ENCODE assay signal across 16 cellular contexts in genomic region chr2:225512873-225513580, GRCh38.
A peak's percentile ranks its signal among the peaks of the same experiment; 100 is the strongest.
DNase-seq lines count a peak whose midpoint lies in the region; ATAC-seq and TF ChIP-seq lines count a peak whose summit lies in the region.
"Had no signal": no experiment of that assay in that cellular context is flagged by ENCODE, and none has a peak within 500 bp of the region (broad histone marks: within the 10 kb centered on the region; RNA-seq: fewer than 3 reads in every experiment).

No MANE protein-coding gene starts in this region.

- H3K79me2 ChIP-seq in hepatocyte, result no peaks in the 10 kb centered on the region

- peaks cover 14% of the 10 kb centered on the region for H3K4me1 Mint-ChIP-seq in HFFc6 (ENCODE audit: low read depth)
- H3K4me1 Mint-ChIP-seq: activated B cell treated with CpG ODN at 0.5 μM for 24 hours had no signal

- no peaks in the 10 kb centered on the region for H3K4me1 ChIP-seq in hepatocyte (ENCODE audit: insufficient read depth)
- H3K4me1 ChIP-seq: uterus had no signal

- H3K4me2 ChIP-seq in hepatocyte, result peak overlapping the region; percentile 13

- DNase-seq in AG08396 (ENCODE audit: low spot score) (peak; percentile 20), HFFc6 (peak; percentile 40), amniotic epithelial cell (ENCODE audit: low read depth) (peak; percentile 87), hepatocyte (ENCODE audit: low spot score) (peak; percentile 21), DMS153 treated with DMSO at 0.1 percent for 48 hours (lab: John Stamatoyannopoulos, UW; ENCODE audit: unreplicated experiment) (no peak)
- DNase-seq: activated B cell treated with CpG ODN at 0.5 μM for 24 hours, NCI-H2081 treated with DMSO at 0.1 percent for 48 hours, RPMI8226, small intestine, T-helper 1 cell, uterus had no signal

- H2AFZ ChIP-seq in hepatocyte, result no peak overlapping the region

- H3K9me3 ChIP-seq in hepatocyte (ENCODE audit: low read depth), result no peaks in the 10 kb centered on the region
- H3K9me3 ChIP-seq: uterus had no signal

- no peaks in the 10 kb centered on the region for H3K9me3 Mint-ChIP-seq in HFFc6
- H3K9me3 Mint-ChIP-seq: activated B cell treated with CpG ODN at 0.5 μM for 24 hours; dendritic cell treated with granulocyte-macrophage colony-stimulating factor and Interleukin-4, amounts not matched to agents 40 ng/mL and 50 ng/mL, for 4 days; stimulated activated naive CD8-positive, alpha-beta T cell treated with anti-CD3 and anti-CD28 coated beads, Interleukin-15, Interleukin-2, amounts not matched to agents 100 ng/mL and 50 ng/mL, for 24 hours had no signal

- WGBS in hepatocyte (ENCODE audit: low lambda C conversion rate, missing lambda C conversion rate), result 66% methylated on average over 10 of the region's 10 CpGs

- H3K36me3 ChIP-seq in hepatocyte (replicated peaks; ENCODE audit: insufficient read depth, low read depth), result no peaks in the 10 kb centered on the region
- H3K36me3 ChIP-seq: uterus had no signal

- H4K20me1 ChIP-seq in hepatocyte (ENCODE audit: insufficient read depth, poor library complexity, severe bottlenecking), result no peaks in the 10 kb centered on the region

- H3K27me3 Mint-ChIP-seq in HFFc6 (ENCODE audit: insufficient read depth), result peaks cover 4% of the 10 kb centered on the region; the same call in 1 of the 2 replicates
- H3K27me3 Mint-ChIP-seq: activated B cell treated with CpG ODN at 0.5 μM for 24 hours; dendritic cell treated with granulocyte-macrophage colony-stimulating factor and Interleukin-4, amounts not matched to agents 40 ng/mL and 50 ng/mL, for 4 days had no signal

- no peak overlapping the region for H3K4me3 ChIP-seq in hepatocyte
- H3K4me3 ChIP-seq: uterus had no signal

- no peaks in the 10 kb centered on the region for H3K36me3 Mint-ChIP-seq in HFFc6 (ENCODE audit: low read depth)

- TF ChIP-seq CTCF in HFFc6 (IDR thresholded peaks at IDR 0.05), result no peak
- TF ChIP-seq CTCF in hepatocyte (IDR thresholded peaks at IDR 0.05; ENCODE audit: poor library complexity), result no peak

- no peak overlapping the region for H3K27ac Mint-ChIP-seq in HFFc6
- H3K27ac Mint-ChIP-seq: activated B cell treated with CpG ODN at 0.5 μM for 24 hours; dendritic cell treated with granulocyte-macrophage colony-stimulating factor and Interleukin-4, amounts not matched to agents 40 ng/mL and 50 ng/mL, for 4 days; stimulated activated naive CD8-positive, alpha-beta T cell treated with anti-CD3 and anti-CD28 coated beads, Interleukin-15, Interleukin-2, amounts not matched to agents 100 ng/mL and 50 ng/mL, for 24 hours had no signal

- no peaks in the 10 kb centered on the region for H3K9me2 ChIP-seq in hepatocyte (replicated peaks; ENCODE audit: insufficient read depth)

- H3K4me3 Mint-ChIP-seq in HFFc6, result peak overlapping the region; percentile 80
- H3K4me3 Mint-ChIP-seq: activated B cell treated with CpG ODN at 0.5 μM for 24 hours; dendritic cell treated with granulocyte-macrophage colony-stimulating factor and Interleukin-4, amounts not matched to agents 40 ng/mL and 50 ng/mL, for 4 days; stimulated activated naive CD8-positive, alpha-beta T cell treated with anti-CD3 and anti-CD28 coated beads, Interleukin-15, Interleukin-2, amounts not matched to agents 100 ng/mL and 50 ng/mL, for 24 hours had no signal

- H3K27me3 ChIP-seq in hepatocyte, result no peaks in the 10 kb centered on the region
- H3K27me3 ChIP-seq: uterus had no signal

- peak overlapping the region; percentile 84 for H3K27ac ChIP-seq in hepatocyte
- H3K27ac ChIP-seq: uterus had no signal

- ATAC-seq in GM18907 (IDR thresholded peaks at IDR 0.05; ENCODE audit: unreplicated experiment), result no peak
- ATAC-seq in GM19463 (IDR thresholded peaks at IDR 0.05; ENCODE audit: unreplicated experiment), result no peak
- no peak for ATAC-seq in HG03571 (IDR thresholded peaks at IDR 0.05; ENCODE audit: unreplicated experiment)
